1 cellular context compared by ENCODE assay signal in the genomic region with DNA sequence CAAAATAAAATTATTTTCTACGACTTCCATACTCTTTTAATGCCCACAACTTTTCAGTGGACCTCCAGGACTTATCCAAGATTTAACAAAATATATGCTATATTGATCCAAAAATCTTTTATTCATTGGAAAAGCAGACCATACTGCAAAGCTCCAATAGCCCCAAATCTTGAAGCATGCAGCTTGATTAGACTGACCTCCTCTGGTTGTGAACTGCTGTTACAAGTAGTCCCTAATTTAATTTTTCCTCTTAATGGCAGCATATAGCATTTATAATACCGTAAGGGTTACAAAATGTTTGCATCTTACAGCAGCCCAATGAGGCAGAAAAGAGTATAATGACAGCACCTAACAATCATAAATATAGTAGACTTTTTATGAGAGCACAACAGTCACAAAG.
A peak's percentile ranks its signal among the peaks of the same experiment; 100 is the strongest.
TF ChIP-seq lines count a peak whose summit lies in the region.

No MANE protein-coding gene starts in this region.

TF ChIP-seq in K562, 482 proteins besides CTCF, POLR2A, EP300 and RAD21:
- TF ChIP-seq, protein P1, sequence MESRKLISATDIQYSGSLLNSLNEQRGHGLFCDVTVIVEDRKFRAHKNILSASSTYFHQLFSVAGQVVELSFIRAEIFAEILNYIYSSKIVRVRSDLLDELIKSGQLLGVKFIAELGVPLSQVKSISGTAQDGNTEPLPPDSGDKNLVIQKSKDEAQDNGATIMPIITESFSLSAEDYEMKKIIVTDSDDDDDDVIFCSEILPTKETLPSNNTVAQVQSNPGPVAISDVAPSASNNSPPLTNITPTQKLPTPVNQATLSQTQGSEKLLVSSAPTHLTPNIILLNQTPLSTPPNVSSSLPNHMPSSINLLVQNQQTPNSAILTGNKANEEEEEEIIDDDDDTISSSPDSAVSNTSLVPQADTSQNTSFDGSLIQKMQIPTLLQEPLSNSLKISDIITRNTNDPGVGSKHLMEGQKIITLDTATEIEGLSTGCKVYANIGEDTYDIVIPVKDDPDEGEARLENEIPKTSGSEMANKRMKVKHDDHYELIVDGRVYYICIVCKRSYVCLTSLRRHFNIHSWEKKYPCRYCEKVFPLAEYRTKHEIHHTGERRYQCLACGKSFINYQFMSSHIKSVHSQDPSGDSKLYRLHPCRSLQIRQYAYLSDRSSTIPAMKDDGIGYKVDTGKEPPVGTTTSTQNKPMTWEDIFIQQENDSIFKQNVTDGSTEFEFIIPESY (CRISPR knock-in tag; IDR thresholded peaks at IDR 0.05) = peak; percentile 29; the same call in 1 of the 2 replicates
- TF ChIP-seq CBX3 (IDR thresholded peaks at IDR 0.05; ENCODE audit: borderline replicate concordance in 1 of 2, low read length in 2 of 2) (no peak), SMC3 (conservative IDR thresholded peaks at IDR 0.05; ENCODE audit: insufficient read depth, low read depth, low read length) (0 out of 2 replicates have a peak, but pooled peaks have one; percentile 24), ZFP36 (IDR thresholded peaks at IDR 0.05; ENCODE audit: low read depth, low read length, partially characterized antibody) (no peak)
